Comparison of ENCODE assay signal across 9 cellular contexts in genomic region chr12:46492471-46493351, GRCh38.
DNase-seq lines count a peak whose midpoint lies in the region; ATAC-seq and TF ChIP-seq lines count a peak whose summit lies in the region.
"Had no signal": no experiment of that assay in that cellular context is flagged by ENCODE, and none has a peak within 500 bp of the region (broad histone marks: within the 10 kb centered on the region; RNA-seq: fewer than 3 reads in every experiment).

No MANE protein-coding gene starts in this region.

- DNase-seq in AG20443 (ENCODE audit: low spot score) = peak; percentile 29
- peak; percentile 2 for DNase-seq in NCI-H2029 treated with DMSO at 0.1 percent for 48 hours (lab: John Stamatoyannopoulos, UW)
- DNase-seq in dermis microvascular lymphatic vessel endothelial cell (ENCODE audit: low read depth in 2 of 2) = peak; percentile 64 to 95
- DNase-seq in mesothelial cell of epicardium (ENCODE audit: low spot score in 2 of 2, unreplicated experiment in 2 of 2) = no peak
- no peak for DNase-seq in activated CD4-positive, alpha-beta T cell treated with anti-CD3 and anti-CD28 coated beads for 48 hours
- DNase-seq in HUDEP-2 (lab: John Stamatoyannopoulos, UW; ENCODE audit: unreplicated experiment in 76 of 76) = no peak
- DNase-seq: sigmoid colon had no signal

- TF ChIP-seq CTCF in mesothelial cell of epicardium (IDR thresholded peaks at IDR 0.05; ENCODE audit: unreplicated experiment) = no peak

- peaks cover 38% of the 10 kb centered on the region for H3K4me1 Mint-ChIP-seq in mesothelial cell of epicardium

- ATAC-seq in GM18868 (IDR thresholded peaks at IDR 0.05; ENCODE audit: unreplicated experiment) (no peak), GM19023 (IDR thresholded peaks at IDR 0.05; ENCODE audit: unreplicated experiment) (no peak)

- H3K36me3 Mint-ChIP-seq in mesothelial cell of epicardium = no peaks in the 10 kb centered on the region

- no peaks in the 10 kb centered on the region for H3K9me3 Mint-ChIP-seq in mesothelial cell of epicardium

- H3K27me3 Mint-ChIP-seq in mesothelial cell of epicardium (ENCODE audit: low read depth) = no peaks in the 10 kb centered on the region

- peak overlapping the region; percentile 88 for H3K27ac Mint-ChIP-seq in mesothelial cell of epicardium

- H3K4me3 Mint-ChIP-seq in mesothelial cell of epicardium = no peak overlapping the region

Comparison
In these comparisons a context has a peak if more than half of its experiments do, and no peak if none do; other contexts are left out.
1. DNase-seq: peak in AG20443 (single experiment), NCI-H2029 treated with DMSO at 0.1 percent for 48 hours (single experiment) and dermis microvascular lymphatic vessel endothelial cell (2 of 2); none in mesothelial cell of epicardium (0 of 2), activated CD4-positive, alpha-beta T cell treated with anti-CD3 and anti-CD28 coated beads for 48 hours (single experiment) and HUDEP-2 (0 of 76).